Comparison of ENCODE assay signal across 19 cellular contexts in the genomic region with DNA sequence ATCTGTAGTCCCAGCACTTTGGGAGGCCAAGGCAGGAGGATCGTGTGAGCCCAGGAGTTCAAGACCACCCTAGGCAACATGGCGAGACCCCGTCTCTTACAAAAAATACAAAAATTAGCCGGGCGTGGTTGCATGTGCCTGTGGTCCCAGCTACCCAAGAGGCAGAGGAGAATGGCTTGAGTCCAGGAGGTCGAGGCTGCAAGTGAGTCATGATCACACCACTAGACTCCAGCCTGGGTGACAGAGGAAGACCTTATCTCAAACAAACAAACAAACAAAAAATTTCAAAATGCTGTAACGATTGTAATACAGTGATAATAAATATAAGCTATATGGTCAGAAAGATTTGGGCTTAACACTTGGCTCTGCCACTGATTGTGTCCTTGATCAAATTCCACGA.
"Had no signal": no experiment of that assay in that cellular context is flagged by ENCODE, and none has a peak within 500 bp of the region (broad histone marks: within the 10 kb centered on the region; RNA-seq: fewer than 3 reads in every experiment).

No MANE protein-coding gene starts in this region.

- ATAC-seq: activated CD8-positive, alpha-beta memory T cell treated with anti-CD3 and anti-CD28 coated beads, Interleukin-2, amount 10 ng/mL, durations not matched to agents 7 days and 5 days; activated T-helper 17 cell treated with anti-CD3 and anti-CD28 coated beads, Interleukin-2, amount 50 U/mL, for 72 hours; body of pancreas; natural killer cell treated with Interleukin-12 subunit alpha and Interleukin-12 subunit beta and Interleukin-15 and Interleukin-18, amount 100 ng/mL, for 72 hours; pancreas; stimulated activated effector memory CD8-positive, alpha-beta T cell treated with anti-CD3 and anti-CD28 coated beads, Interleukin-12 subunit alpha, Interleukin-12 subunit beta, amount 100 ng/mL, for 72 hours; upper lobe of right lung had no signal

- H3K4me3 ChIP-seq: body of pancreas, pancreas, right lobe of liver, smooth muscle cell, thoracic aorta, upper lobe of right lung had no signal

- H3K4me1 ChIP-seq: body of pancreas, pancreas, right lobe of liver had no signal

- H3K27me3 ChIP-seq: body of pancreas, neutrophil, pancreas, right lobe of liver, upper lobe of right lung had no signal

- H3K36me3 ChIP-seq: neutrophil had no signal

- H3K4me2 ChIP-seq: smooth muscle cell had no signal

- H3K27ac ChIP-seq: body of pancreas, neutrophil, pancreas, right lobe of liver, thoracic aorta, upper lobe of right lung had no signal

- DNase-seq: activated B cell treated with CpG ODN at 0.5 μM for 24 hours; activated CD4-positive, alpha-beta memory T cell treated with anti-CD3 and anti-CD28 coated beads, Interleukin-2, amount 10 ng/mL, durations not matched to agents 7 days and 5 days; activated CD4-positive, alpha-beta T cell treated with anti-CD3 and anti-CD28 coated beads for 48 hours; activated CD8-positive, alpha-beta memory T cell treated with anti-CD3 and anti-CD28 coated beads, Interleukin-2, amount 10 ng/mL, durations not matched to agents 7 days and 5 days; activated naive CD4-positive, alpha-beta T cell; activated naive CD8-positive, alpha-beta T cell treated with anti-CD3 and anti-CD28 coated beads for 36 hours; body of pancreas; cortex of kidney; mesendoderm; pancreas; right lobe of liver; stimulated activated CD4-positive, alpha-beta T cell treated with anti-CD3 and anti-CD28 coated beads, Interleukin-4, amount 100 ng/mL, for 24 hours; upper lobe of right lung had no signal

- H3K9me3 ChIP-seq: body of pancreas, neutrophil, pancreas, right lobe of liver, thoracic aorta, upper lobe of right lung had no signal
